In the genomic region with DNA sequence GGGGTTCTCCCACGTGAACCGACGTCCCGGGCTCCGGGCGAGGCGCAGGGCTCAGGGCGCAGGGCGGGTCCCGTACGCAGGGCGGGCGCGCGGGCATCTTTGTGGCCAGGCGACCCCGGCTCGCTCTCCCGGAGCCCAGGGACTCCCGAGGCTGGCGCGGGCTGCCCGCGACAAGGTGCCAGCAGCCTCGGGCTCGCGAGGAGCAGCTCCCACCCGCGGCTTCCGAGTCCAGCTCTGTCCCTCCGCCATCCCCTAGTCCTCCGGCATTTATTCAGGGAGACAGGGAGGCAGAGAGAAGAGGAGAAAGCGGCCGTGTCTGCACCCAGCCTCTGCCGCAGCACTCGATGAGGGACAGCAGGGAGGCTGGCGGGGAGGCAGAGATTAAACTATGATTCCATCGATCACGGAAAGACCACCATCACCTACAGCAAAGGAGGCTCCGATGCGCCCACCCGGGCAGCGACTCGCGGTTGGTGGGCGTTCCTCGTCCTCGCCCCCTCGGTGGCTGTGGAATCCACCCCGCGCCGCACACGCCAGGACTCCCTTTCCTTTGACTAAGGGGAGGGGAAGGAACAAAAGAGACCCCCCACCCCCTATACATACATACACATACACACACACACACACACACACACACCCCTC, we compare ENCODE assay signal across 1 cellular context.
TF ChIP-seq lines count a peak whose summit lies in the region.

No MANE protein-coding gene starts in this region.

TF ChIP-seq in SK-N-SH, 30 proteins besides CTCF, POLR2A, EP300 and RAD21 (continued from another document):
- no peak for TF ChIP-seq REST (IDR thresholded peaks at IDR 0.05; ENCODE audit: low read depth, low read length)
- no peak for TF ChIP-seq PBX3 (IDR thresholded peaks at IDR 0.05)
- no peak for TF ChIP-seq EZH2phosphoT487 (IDR thresholded peaks at IDR 0.05; ENCODE audit: borderline replicate concordance, low read depth)
- no peak for TF ChIP-seq GATA2 (CRISPR knock-in tag; IDR thresholded peaks at IDR 0.05)
- TF ChIP-seq FOXM1 (IDR thresholded peaks at IDR 0.05; ENCODE audit: low read depth) = no peak
- TF ChIP-seq TAF1 (IDR thresholded peaks at IDR 0.05; ENCODE audit: borderline replicate concordance, low read depth, low read length) = no peak
- TF ChIP-seq RFX5 (IDR thresholded peaks at IDR 0.05; ENCODE audit: low read length) = no peak
- no peak for TF ChIP-seq GABPA (IDR thresholded peaks at IDR 0.05; ENCODE audit: low read depth)
- TF ChIP-seq FOXJ3 (CRISPR knock-in tag; IDR thresholded peaks at IDR 0.05) = no peak
- TF ChIP-seq YY1 (IDR thresholded peaks at IDR 0.05; ENCODE audit: low read depth) = no peak
- TF ChIP-seq RXRA (IDR thresholded peaks at IDR 0.05; ENCODE audit: borderline replicate concordance, low read depth) = no peak
